ENCODE assay signal across 1 cellular context in the genomic region with DNA sequence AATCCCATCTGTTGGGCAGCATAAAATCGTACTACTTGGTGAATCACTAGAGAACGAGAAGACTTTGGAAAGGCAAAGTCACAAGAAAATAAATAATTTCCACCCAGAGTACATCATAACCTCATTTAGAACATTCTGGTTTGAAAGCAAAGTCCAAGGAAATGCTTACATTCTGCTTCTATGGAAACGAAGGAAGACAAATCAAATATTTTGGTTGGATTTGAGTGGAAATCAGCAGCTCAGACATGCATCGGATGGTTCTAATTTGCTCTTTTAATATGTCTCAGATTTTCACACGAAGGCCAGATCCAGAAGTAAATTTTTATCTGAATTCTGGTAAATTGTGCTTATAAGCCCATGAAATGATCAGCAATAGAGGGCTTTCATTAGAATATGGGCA.
TF ChIP-seq lines count a peak whose summit lies in the region.

No MANE protein-coding gene starts in this region.

TF ChIP-seq in WTC11, 78 proteins besides CTCF, POLR2A, EP300 and RAD21 (continued from another document):
- TF ChIP-seq, protein P1, sequence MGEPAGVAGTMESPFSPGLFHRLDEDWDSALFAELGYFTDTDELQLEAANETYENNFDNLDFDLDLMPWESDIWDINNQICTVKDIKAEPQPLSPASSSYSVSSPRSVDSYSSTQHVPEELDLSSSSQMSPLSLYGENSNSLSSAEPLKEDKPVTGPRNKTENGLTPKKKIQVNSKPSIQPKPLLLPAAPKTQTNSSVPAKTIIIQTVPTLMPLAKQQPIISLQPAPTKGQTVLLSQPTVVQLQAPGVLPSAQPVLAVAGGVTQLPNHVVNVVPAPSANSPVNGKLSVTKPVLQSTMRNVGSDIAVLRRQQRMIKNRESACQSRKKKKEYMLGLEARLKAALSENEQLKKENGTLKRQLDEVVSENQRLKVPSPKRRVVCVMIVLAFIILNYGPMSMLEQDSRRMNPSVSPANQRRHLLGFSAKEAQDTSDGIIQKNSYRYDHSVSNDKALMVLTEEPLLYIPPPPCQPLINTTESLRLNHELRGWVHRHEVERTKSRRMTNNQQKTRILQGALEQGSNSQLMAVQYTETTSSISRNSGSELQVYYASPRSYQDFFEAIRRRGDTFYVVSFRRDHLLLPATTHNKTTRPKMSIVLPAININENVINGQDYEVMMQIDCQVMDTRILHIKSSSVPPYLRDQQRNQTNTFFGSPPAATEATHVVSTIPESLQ (CRISPR knock-in tag; IDR thresholded peaks at IDR 0.05) = no peak
- TF ChIP-seq FOXP1 (CRISPR knock-in tag; IDR thresholded peaks at IDR 0.05; ENCODE audit: borderline replicate concordance) (no peak), TP53 (CRISPR knock-in tag; IDR thresholded peaks at IDR 0.05) (no peak)
- TF ChIP-seq, protein P2, sequence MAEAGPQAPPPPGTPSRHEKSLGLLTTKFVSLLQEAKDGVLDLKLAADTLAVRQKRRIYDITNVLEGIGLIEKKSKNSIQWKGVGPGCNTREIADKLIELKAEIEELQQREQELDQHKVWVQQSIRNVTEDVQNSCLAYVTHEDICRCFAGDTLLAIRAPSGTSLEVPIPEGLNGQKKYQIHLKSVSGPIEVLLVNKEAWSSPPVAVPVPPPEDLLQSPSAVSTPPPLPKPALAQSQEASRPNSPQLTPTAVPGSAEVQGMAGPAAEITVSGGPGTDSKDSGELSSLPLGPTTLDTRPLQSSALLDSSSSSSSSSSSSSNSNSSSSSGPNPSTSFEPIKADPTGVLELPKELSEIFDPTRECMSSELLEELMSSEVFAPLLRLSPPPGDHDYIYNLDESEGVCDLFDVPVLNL (CRISPR knock-in tag; IDR thresholded peaks at IDR 0.05; ENCODE audit: borderline replicate concordance, low read depth) = no peak
TF ChIP-seq in WTC11: peak in this region for 0.
